26 cellular contexts compared by ENCODE assay signal in genomic region chr1:179042087-179042486, GRCh38.
"Had no signal": no experiment of that assay in that cellular context is flagged by ENCODE, and none has a peak within 500 bp of the region (broad histone marks: within the 10 kb centered on the region; RNA-seq: fewer than 3 reads in every experiment).

No MANE protein-coding gene starts in this region.

- H3K9ac ChIP-seq: neural progenitor cell had no signal

- DNase-seq: dorsolateral prefrontal cortex; effector CD4-positive, alpha-beta T cell; hypothalamus; immature natural killer cell; islet precursor cell; mucosa of descending colon; naive thymus-derived CD4-positive, alpha-beta T cell; nucleus accumbens; stimulated activated CD4-positive, alpha-beta T cell treated with anti-CD3 and anti-CD28 coated beads, Interleukin-2, amount 100 ng/mL, for 24 hours; stimulated activated CD4-positive, alpha-beta T cell treated with anti-CD3 and anti-CD28 coated beads, Interleukin-4, amount 100 ng/mL, for 24 hours; stimulated activated naive CD8-positive, alpha-beta T cell treated with anti-CD3 and anti-CD28 coated beads, Interleukin-15, Interleukin-2, amounts not matched to agents 100 U/mL and 50 U/mL, for 24 hours; substantia nigra; testis; tibial artery; upper lobe of right lung; uterus had no signal

- H3K9me3 ChIP-seq: mucosa of descending colon, prostate gland, right atrium auricular region, testis, tibial artery, upper lobe of right lung, uterus had no signal

- H3K27ac Mint-ChIP-seq: immature natural killer cell; memory B cell; mesothelial cell of epicardium; nephron; neural progenitor cell; stimulated activated memory B cell treated with anti-CD40 and anti-IgM and Interleukin-4, amounts not matched to agents 10 μg/mL and 1 μg/mL and 100 μg/mL, for 72 hours had no signal

- H3K27me3 Mint-ChIP-seq: memory B cell; naive thymus-derived CD4-positive, alpha-beta T cell; stimulated activated memory B cell treated with anti-CD40 and anti-IgM and Interleukin-4, amounts not matched to agents 10 μg/mL and 1 μg/mL and 100 μg/mL, for 72 hours had no signal

- ATAC-seq: mucosa of descending colon; naive thymus-derived CD4-positive, alpha-beta T cell; sciatic nerve; stimulated activated memory B cell treated with anti-CD40 and anti-IgM and Interleukin-4, amounts not matched to agents 10 μg/mL and 1 μg/mL and 100 μg/mL, for 72 hours; stimulated activated naive CD8-positive, alpha-beta T cell treated with anti-CD3 and anti-CD28 coated beads, Interleukin-15, Interleukin-2, amounts not matched to agents 100 U/mL and 50 U/mL, for 24 hours; upper lobe of right lung had no signal

- H3K9me3 Mint-ChIP-seq: immature natural killer cell; memory B cell; naive thymus-derived CD4-positive, alpha-beta T cell; stimulated activated memory B cell treated with anti-CD40 and anti-IgM and Interleukin-4, amounts not matched to agents 10 μg/mL and 1 μg/mL and 100 μg/mL, for 72 hours had no signal

- H3K4me1 Mint-ChIP-seq: neural progenitor cell had no signal

- H3K27me3 ChIP-seq: dorsolateral prefrontal cortex, neural progenitor cell, right atrium auricular region, testis, tibial artery, upper lobe of right lung, uterus had no signal

- H2AFZ ChIP-seq: neural progenitor cell had no signal

- H3K27ac ChIP-seq: dorsolateral prefrontal cortex, neural progenitor cell, prostate gland, right atrium auricular region, testis, tibial artery, upper lobe of right lung, uterus had no signal

- H3K4me1 ChIP-seq: prostate gland had no signal

- H3K36me3 ChIP-seq: neural progenitor cell, prostate gland, right atrium auricular region, upper lobe of right lung, uterus had no signal

- H3K4me3 Mint-ChIP-seq: immature natural killer cell; memory B cell; mesothelial cell of epicardium; nephron; neural progenitor cell; stimulated activated memory B cell treated with anti-CD40 and anti-IgM and Interleukin-4, amounts not matched to agents 10 μg/mL and 1 μg/mL and 100 μg/mL, for 72 hours had no signal

- H3K4me2 ChIP-seq: neural progenitor cell, smooth muscle cell had no signal

- H3K4me3 ChIP-seq: dorsolateral prefrontal cortex, lung, mucosa of descending colon, neural progenitor cell, prostate gland, right atrium auricular region, smooth muscle cell, testis, tibial artery, upper lobe of right lung, uterus had no signal
